16 cellular contexts compared by ENCODE assay signal in the genomic region with DNA sequence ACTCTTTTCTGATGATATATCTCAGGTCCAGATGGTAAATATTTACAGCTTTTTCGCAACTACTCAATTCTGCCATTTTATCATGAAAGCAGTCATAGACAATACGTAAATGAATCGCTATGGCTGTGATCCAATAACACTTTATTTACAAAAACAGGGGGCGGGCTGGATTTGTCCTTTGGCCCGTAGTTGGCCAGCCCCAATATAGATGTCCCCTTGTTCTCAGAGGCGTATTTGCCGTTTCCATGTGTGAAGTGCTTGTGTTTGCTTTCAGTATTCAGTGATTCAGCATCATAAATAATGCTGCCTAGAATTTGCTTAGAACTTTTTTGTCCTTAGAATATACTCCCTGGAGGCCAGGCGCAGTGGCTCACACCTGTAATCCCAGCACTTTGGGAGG.
DNase-seq lines count a peak whose midpoint lies in the region; ATAC-seq and TF ChIP-seq lines count a peak whose summit lies in the region.
"Had no signal": no experiment of that assay in that cellular context is flagged by ENCODE, and none has a peak within 500 bp of the region (broad histone marks: within the 10 kb centered on the region; RNA-seq: fewer than 3 reads in every experiment).

No MANE protein-coding gene starts in this region.

- TF ChIP-seq CTCF in RWPE2 (IDR thresholded peaks at IDR 0.05; ENCODE audit: poor library complexity, severe bottlenecking) (no peak), suprapubic skin (IDR thresholded peaks at IDR 0.05) (no peak), esophagus squamous epithelium (IDR thresholded peaks at IDR 0.05) (no peak)

- TF ChIP-seq EP300 in suprapubic skin (IDR thresholded peaks at IDR 0.05), result no peak

- 93% methylated on average over 8 of the region's 8 CpGs for WGBS in suprapubic skin
- WGBS in esophagus squamous epithelium, 2 donors, result 73 to 88% methylated on average over 5 to 8 of the region's 8 CpGs

- no peaks in the 10 kb centered on the region for H3K27me3 ChIP-seq in RWPE2 (ENCODE audit: insufficient read depth, poor library complexity, severe bottlenecking)
- H3K27me3 ChIP-seq in suprapubic skin, result peaks cover 21% of the 10 kb centered on the region
- H3K27me3 ChIP-seq in esophagus squamous epithelium, result peaks cover 0 to 56% (median 0%) of the 10 kb centered on the region in 4 donors

- H3K36me3 ChIP-seq in RWPE2 (ENCODE audit: low read depth) (no peaks in the 10 kb centered on the region), suprapubic skin (no peaks in the 10 kb centered on the region), esophagus squamous epithelium (no peaks in the 10 kb centered on the region)

- intact Hi-C loops in esophagus squamous epithelium (cut with DNase I), result no loop called here

- DNase-seq in NCI-H2081 (lab: John Stamatoyannopoulos, UW) (peak; percentile 4 to 6), NCI-H2081 treated with DMSO at 0.1 percent for 48 hours (lab: John Stamatoyannopoulos, UW) (no peak), Ammon's horn (ENCODE audit: low spot score) (peak; percentile 47), RWPE2 (ENCODE audit: low spot score) (peak; percentile 6), occipital lobe (lab: John Stamatoyannopoulos, UW) (peak; percentile 15), suprapubic skin (ENCODE audit: low spot score in 2 of 2) (no peak), esophagus squamous epithelium (lab: John Stamatoyannopoulos, UW) (no peak), AG08395 (ENCODE audit: low spot score) (no peak)
- DNase-seq: AML-193; C1 segment of cervical spinal cord; CD4-positive, alpha-beta T cell; DMS79; GM23248 had no signal

- no peak overlapping the region for H3K27ac ChIP-seq in RWPE2 (ENCODE audit: poor library complexity, severe bottlenecking)
- H3K27ac ChIP-seq in suprapubic skin, result no peak overlapping the region
- no peak overlapping the region for H3K27ac ChIP-seq in esophagus squamous epithelium
- H3K27ac ChIP-seq: 22Rv1, GM23248 had no signal

- no peaks in the 10 kb centered on the region for H3K9me3 ChIP-seq in RWPE2 (ENCODE audit: severe bottlenecking)
- H3K9me3 ChIP-seq in suprapubic skin, result no peaks in the 10 kb centered on the region
- H3K9me3 ChIP-seq in esophagus squamous epithelium, result no peaks in the 10 kb centered on the region

- no peak overlapping the region for H3K4me3 ChIP-seq in RWPE2 (ENCODE audit: severe bottlenecking)
- H3K4me3 ChIP-seq in suprapubic skin, result no peak overlapping the region
- H3K4me3 ChIP-seq in esophagus squamous epithelium, result no peak overlapping the region
- H3K4me3 ChIP-seq: GM12878, GM23248 had no signal

- ATAC-seq in RWPE2 (ENCODE audit: low read depth), result no peak
- ATAC-seq: GM12878, HCT116 had no signal

- TF ChIP-seq POLR2A in suprapubic skin (IDR thresholded peaks at IDR 0.05), result no peak
- no peak for TF ChIP-seq POLR2A in esophagus squamous epithelium (IDR thresholded peaks at IDR 0.05)

- H3K4me1 ChIP-seq in RWPE2 (ENCODE audit: insufficient read depth, poor library complexity, severe bottlenecking) (no peaks in the 10 kb centered on the region), suprapubic skin (no peaks in the 10 kb centered on the region), esophagus squamous epithelium (no peaks in the 10 kb centered on the region)

Comparison
In these comparisons a context has a peak if more than half of its experiments do, and no peak if none do; other contexts are left out.
1. DNase-seq: peak in NCI-H2081 (2 of 2), Ammon's horn (single experiment), RWPE2 (single experiment) and occipital lobe (single experiment); none in NCI-H2081 treated with DMSO at 0.1 percent for 48 hours (single experiment), suprapubic skin (0 of 2), esophagus squamous epithelium (single experiment) and AG08395 (single experiment).